Comparison of ENCODE assay signal across 9 cellular contexts in the genomic region with DNA sequence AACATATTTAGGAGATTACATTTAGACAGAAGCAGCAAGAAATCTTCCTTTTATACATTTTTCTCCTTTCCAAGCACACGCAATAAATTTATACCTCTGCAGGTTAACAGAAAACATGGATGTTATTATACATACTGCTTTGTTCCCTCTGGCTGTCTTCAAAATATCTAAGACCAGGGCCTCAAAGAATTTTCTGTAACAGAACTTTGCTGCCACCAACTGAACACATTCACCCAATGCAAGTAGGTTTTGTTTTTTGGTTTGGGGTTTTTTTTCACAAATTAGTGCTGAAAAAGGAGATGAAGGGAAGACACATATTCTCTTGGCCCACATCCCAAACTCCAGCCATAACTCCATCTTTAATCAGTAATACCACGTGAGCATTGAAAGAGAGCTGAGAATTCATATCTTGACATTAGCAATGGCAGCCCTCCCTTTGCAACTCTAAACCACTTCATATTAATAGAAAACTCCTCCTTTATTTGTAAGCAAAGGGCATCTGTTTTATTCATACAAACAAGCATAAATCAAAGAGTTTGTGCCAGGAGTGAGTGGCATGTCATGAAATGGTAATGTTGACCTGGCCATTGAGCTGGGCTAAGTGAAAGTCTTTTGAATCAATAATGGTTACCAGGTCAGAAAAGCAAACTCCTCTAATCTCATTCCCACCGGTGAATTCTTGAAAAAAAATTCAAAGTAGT.
A peak's percentile ranks its signal among the peaks of the same experiment; 100 is the strongest.
DNase-seq lines count a peak whose midpoint lies in the region; ATAC-seq and TF ChIP-seq lines count a peak whose summit lies in the region.
"Had no signal": no experiment of that assay in that cellular context is flagged by ENCODE, and none has a peak within 500 bp of the region (broad histone marks: within the 10 kb centered on the region; RNA-seq: fewer than 3 reads in every experiment).

No MANE protein-coding gene starts in this region.

- H3K4me1 Mint-ChIP-seq in activated CD8-positive, alpha-beta T cell treated with anti-CD3 and anti-CD28 coated beads for 36 hours (ENCODE audit: low read depth) = peaks cover 8% of the 10 kb centered on the region

- H3K9ac ChIP-seq in liver (ENCODE audit: low read depth in 1 of 2, low read length in 2 of 2) = no peak overlapping the region

- H3K27ac ChIP-seq in adrenal gland (no peak overlapping the region), liver (ENCODE audit: low read depth in 1 of 2, low read length in 2 of 2) (peak overlapping the region in 1 of 2 donors; percentile 35), osteoblast (ENCODE audit: low read depth, low read length) (no peak overlapping the region)
- H3K27ac ChIP-seq: HL-60 had no signal

- peak; percentile 74 to 77 for TF ChIP-seq RAD21 in liver (IDR thresholded peaks at IDR 0.05)

- no peaks in the 10 kb centered on the region for H3K9me3 ChIP-seq in adrenal gland (replicated peaks in 1 of 3)
- H3K9me3 ChIP-seq in liver (ENCODE audit: control insufficient read depth in 4 of 4, low read length in 3 of 4) = no peaks in the 10 kb centered on the region
- H3K9me3 ChIP-seq in osteoblast (ENCODE audit: low read depth, low read length) = no peaks in the 10 kb centered on the region

- no peaks in the 10 kb centered on the region for H3K27me3 Mint-ChIP-seq in activated CD8-positive, alpha-beta T cell treated with anti-CD3 and anti-CD28 coated beads for 36 hours

- POLR2A ChIA-PET in activated CD8-positive, alpha-beta T cell treated with anti-CD3 and anti-CD28 coated beads for 36 hours (lab: Charles Lee) = no interaction called here

- H3K36me3 ChIP-seq in adrenal gland (replicated peaks in 1 of 2) (no peaks in the 10 kb centered on the region), liver (ENCODE audit: control insufficient read depth in 4 of 4, insufficient read depth in 3 of 4, low read depth in 1 of 4, low read length in 3 of 4) (no peaks in the 10 kb centered on the region), osteoblast (ENCODE audit: insufficient read depth, low read length) (no peaks in the 10 kb centered on the region)

- peak in 5 of 6 experiments; percentile 20 to 50 (median 35) for TF ChIP-seq CTCF in adrenal gland (IDR thresholded peaks at IDR 0.05)
- peak; percentile 38 for TF ChIP-seq CTCF in liver (IDR thresholded peaks at IDR 0.05; ENCODE audit: low read depth, low read length, missing input control)
- no peak for TF ChIP-seq CTCF in osteoblast (IDR thresholded peaks at IDR 0.05; ENCODE audit: extremely low read depth, low read depth, low read length)
- no peak for TF ChIP-seq CTCF in activated CD8-positive, alpha-beta T cell treated with anti-CD3 and anti-CD28 coated beads for 36 hours (IDR thresholded peaks at IDR 0.05)

- no peaks in the 10 kb centered on the region for H3K27me3 ChIP-seq in adrenal gland
- H3K27me3 ChIP-seq in liver (ENCODE audit: control insufficient read depth in 4 of 4, insufficient read depth in 4 of 4, low read length in 3 of 4) = no peaks in the 10 kb centered on the region
- no peaks in the 10 kb centered on the region for H3K27me3 ChIP-seq in osteoblast (ENCODE audit: insufficient read depth, low read length)

- DNase-seq in DMS79 (lab: John Stamatoyannopoulos, UW) (peak; percentile 49), NCI-H1694 (lab: John Stamatoyannopoulos, UW) (peak; percentile 47), adrenal gland (no peak), osteoblast (ENCODE audit: insufficient read length, low spot score, missing footprints) (no peak), GF-D8 (lab: John Stamatoyannopoulos, UW) (no peak)
- DNase-seq in activated CD8-positive, alpha-beta T cell treated with anti-CD3 and anti-CD28 coated beads for 36 hours = no peak

- H3K4me3 ChIP-seq in adrenal gland (no peak overlapping the region), liver (ENCODE audit: low read depth in 1 of 3, low read length in 3 of 3) (no peak overlapping the region), osteoblast (ENCODE audit: insufficient read depth, low read length) (no peak overlapping the region)

- no peaks in the 10 kb centered on the region for H3K79me2 ChIP-seq in osteoblast (ENCODE audit: insufficient read depth, low read length)

- 33 to 40% (median 36%) methylated on average over 3 of the region's 3 CpGs for WGBS in adrenal gland, 4 donors
- WGBS in liver = 26% methylated on average over 3 of the region's 3 CpGs

- no peaks in the 10 kb centered on the region for H3K9me3 Mint-ChIP-seq in activated CD8-positive, alpha-beta T cell treated with anti-CD3 and anti-CD28 coated beads for 36 hours

- CTCF ChIA-PET in activated CD8-positive, alpha-beta T cell treated with anti-CD3 and anti-CD28 coated beads for 36 hours (lab: Charles Lee) = no interaction called here

- H3K4me1 ChIP-seq in adrenal gland (replicated peaks in 1 of 2) (no peaks in the 10 kb centered on the region), liver (ENCODE audit: control insufficient read depth in 4 of 4, insufficient read depth in 4 of 4, low read length in 3 of 4) (peaks cover 6 to 29% (median 19%) of the 10 kb centered on the region in 4 donors), osteoblast (ENCODE audit: insufficient read depth, low read length) (no peaks in the 10 kb centered on the region)

- intact Hi-C loops in adrenal gland (cut with DNase I) = no loop called here
- intact Hi-C loops in activated CD8-positive, alpha-beta T cell treated with anti-CD3 and anti-CD28 coated beads for 36 hours (cut with micrococcal nuclease) = no loop called here

- H3K4me3 Mint-ChIP-seq in activated CD8-positive, alpha-beta T cell treated with anti-CD3 and anti-CD28 coated beads for 36 hours = no peak overlapping the region

- ATAC-seq in activated CD8-positive, alpha-beta T cell treated with anti-CD3 and anti-CD28 coated beads for 36 hours = no peak
- ATAC-seq in HG02678 (IDR thresholded peaks at IDR 0.05; ENCODE audit: unreplicated experiment) = no peak

- H3K4me2 ChIP-seq in osteoblast (ENCODE audit: insufficient read depth, low read length) = no peak overlapping the region

- no peak for TF ChIP-seq POLR2A in adrenal gland (IDR thresholded peaks at IDR 0.05)

- H3K27ac Mint-ChIP-seq in activated CD8-positive, alpha-beta T cell treated with anti-CD3 and anti-CD28 coated beads for 36 hours = no peak overlapping the region

- no peak overlapping the region for H2AFZ ChIP-seq in osteoblast (ENCODE audit: low read length)

- no peaks in the 10 kb centered on the region for H3K36me3 Mint-ChIP-seq in activated CD8-positive, alpha-beta T cell treated with anti-CD3 and anti-CD28 coated beads for 36 hours (ENCODE audit: low read depth)

- no peaks in the 10 kb centered on the region for H4K20me1 ChIP-seq in osteoblast (ENCODE audit: insufficient read depth, low read length)

TF ChIP-seq in liver, 16 proteins besides CTCF, POLR2A, EP300 and RAD21:
- no peak for TF ChIP-seq GABPA (IDR thresholded peaks at IDR 0.05 in 1 of 2, conservative IDR thresholded peaks at IDR 0.05 in 1 of 2)
- TF ChIP-seq EGR1 (IDR thresholded peaks at IDR 0.05; ENCODE audit: low read depth in 2 of 2) = no peak
- no peak for TF ChIP-seq HNF4G (IDR thresholded peaks at IDR 0.05)
- TF ChIP-seq YY1 (IDR thresholded peaks at IDR 0.05) = no peak
- TF ChIP-seq JUND (IDR thresholded peaks at IDR 0.05) = no peak
- TF ChIP-seq, protein P1, sequence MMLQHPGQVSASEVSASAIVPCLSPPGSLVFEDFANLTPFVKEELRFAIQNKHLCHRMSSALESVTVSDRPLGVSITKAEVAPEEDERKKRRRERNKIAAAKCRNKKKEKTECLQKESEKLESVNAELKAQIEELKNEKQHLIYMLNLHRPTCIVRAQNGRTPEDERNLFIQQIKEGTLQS (IDR thresholded peaks at IDR 0.05) = no peak
- TF ChIP-seq NR2F2 (IDR thresholded peaks at IDR 0.05) = no peak
- TF ChIP-seq TAF1 (conservative IDR thresholded peaks at IDR 0.05) = no peak
- no peak for TF ChIP-seq FOXA2 (IDR thresholded peaks at IDR 0.05)

Comparison
In these comparisons a context has a peak if more than half of its experiments do, and no peak if none do; other contexts are left out.
1. DNase-seq: peak in DMS79 (single experiment) and NCI-H1694 (single experiment); none in adrenal gland (0 of 7), osteoblast (single experiment), activated CD8-positive, alpha-beta T cell treated with anti-CD3 and anti-CD28 coated beads for 36 hours (single experiment) and GF-D8 (single experiment).
2. CTCF ChIP-seq: peak in adrenal gland (5 of 6) and liver (single experiment); none in osteoblast (single experiment) and activated CD8-positive, alpha-beta T cell treated with anti-CD3 and anti-CD28 coated beads for 36 hours (single experiment).